ENCODE assay signal across 8 cellular contexts in genomic region chr19:36687214-36688056, GRCh38. TPM values are rescaled to one million over a fixed set of nuclear protein-coding genes. Genes with fewer than 3 reads are reported as not detected.
DNase-seq lines count a peak whose midpoint lies in the region; ATAC-seq, FAIRE-seq and TF ChIP-seq lines count a peak whose summit lies in the region.

TSS of gene ZNF567 (plus strand) at chr19:36687612. CDS start at chr19:36694868, 7,256 bp downstream.

- FAIRE-seq in RCC 7860 (lab: Jason Lieb, UNC): peak; percentile 69

- peaks cover 17% of the 10 kb centered on the region for H3K79me2 ChIP-seq in fibroblast of lung (ENCODE audit: control insufficient read depth, insufficient read depth, low read length)

- peaks cover 2% of the 10 kb centered on the region for H3K4me1 ChIP-seq in fibroblast of lung (ENCODE audit: control insufficient read depth, extremely low read depth, insufficient read depth, low read length)

- H3K9ac ChIP-seq in fibroblast of lung (ENCODE audit: insufficient read depth, low read length): peak within 1 kb of the TSS; percentile 75

- H3K4me3 ChIP-seq in fibroblast of lung (replicated peaks in 1 of 4; ENCODE audit: control extremely low read depth in 1 of 4, insufficient read depth in 1 of 4, low read depth in 3 of 4, low read length in 4 of 4): peak within 1 kb of the TSS; percentile 79 to 100 (median 92)

- H3K4me2 ChIP-seq in fibroblast of lung (ENCODE audit: extremely low read depth, insufficient read depth, low read length): peak within 1 kb of the TSS; percentile 100

- H3K36me3 ChIP-seq in fibroblast of lung (ENCODE audit: control insufficient read depth, insufficient read depth, low read length): no peaks in the 10 kb centered on the region

- DNase-seq in DMS53 treated with DMSO at 0.1 percent for 48 hours (lab: John Stamatoyannopoulos, UW; ENCODE audit: unreplicated experiment): peak; percentile 99
- DNase-seq in KG1 (lab: John Stamatoyannopoulos, UW): peak; percentile 90
- DNase-seq in RCC 7860 (ENCODE audit: low spot score): peak; percentile 87
- DNase-seq in activated T-helper 1 cell treated with anti-CD3 and anti-CD28 coated beads, Interleukin-2, amount 50 U/mL, for 16 hours (ENCODE audit: low read depth in 1 of 2, low spot score in 1 of 2): peak; percentile 95 to 99
- DNase-seq in fibroblast of lung (ENCODE audit: low read depth in 2 of 2): peak; percentile 92 to 95
- peak; percentile 94 for DNase-seq in naive B cell
- DNase-seq in stimulated activated effector memory CD8-positive, alpha-beta T cell treated with anti-CD3 and anti-CD28 coated beads, Interleukin-12 subunit alpha, Interleukin-12 subunit beta, amount 100 ng/mL, for 72 hours (ENCODE audit: low spot score in 2 of 2): peak; percentile 96 to 99

- no peaks in the 10 kb centered on the region for H3K27me3 ChIP-seq in fibroblast of lung (ENCODE audit: control insufficient read depth, insufficient read depth, low read length)

- H3K9me3 ChIP-seq in fibroblast of lung (ENCODE audit: control insufficient read depth, insufficient read depth, low read depth, low read length): no peaks in the 10 kb centered on the region

- no peaks in the 10 kb centered on the region for H4K20me1 ChIP-seq in fibroblast of lung (ENCODE audit: control insufficient read depth, extremely low read depth, insufficient read depth, low read length)

- peak within 1 kb of the TSS; percentile 97 to 99 (median 99) for H3K4me3 Mint-ChIP-seq in naive B cell
- peak within 1 kb of the TSS; percentile 98 for H3K4me3 Mint-ChIP-seq in stimulated activated effector memory CD8-positive, alpha-beta T cell treated with anti-CD3 and anti-CD28 coated beads, Interleukin-12 subunit alpha, Interleukin-12 subunit beta, amount 100 ng/mL, for 72 hours

- H3K4me1 Mint-ChIP-seq in naive B cell: peaks cover 31 to 47% (median 32%) of the 10 kb centered on the region in 3 donors
- H3K4me1 Mint-ChIP-seq in stimulated activated effector memory CD8-positive, alpha-beta T cell treated with anti-CD3 and anti-CD28 coated beads, Interleukin-12 subunit alpha, Interleukin-12 subunit beta, amount 100 ng/mL, for 72 hours: peaks cover 35% of the 10 kb centered on the region

- peaks cover 28 to 32% of the 10 kb centered on the region in 2 donors for H3K36me3 Mint-ChIP-seq in naive B cell
- peaks cover 65% of the 10 kb centered on the region for H3K36me3 Mint-ChIP-seq in stimulated activated effector memory CD8-positive, alpha-beta T cell treated with anti-CD3 and anti-CD28 coated beads, Interleukin-12 subunit alpha, Interleukin-12 subunit beta, amount 100 ng/mL, for 72 hours

- H3K27ac Mint-ChIP-seq in naive B cell: peak within 1 kb of the TSS; percentile 92 to 98 (median 97)
- H3K27ac Mint-ChIP-seq in stimulated activated effector memory CD8-positive, alpha-beta T cell treated with anti-CD3 and anti-CD28 coated beads, Interleukin-12 subunit alpha, Interleukin-12 subunit beta, amount 100 ng/mL, for 72 hours: peak within 1 kb of the TSS; percentile 99

- peak within 1 kb of the TSS; percentile 100 for H2AFZ ChIP-seq in fibroblast of lung (ENCODE audit: low read length)

- H3K27me3 Mint-ChIP-seq in naive B cell: no peaks in the 10 kb centered on the region

- ATAC-seq in GM21723 (IDR thresholded peaks at IDR 0.05; ENCODE audit: unreplicated experiment) (peak; percentile 81), naive B cell (ENCODE audit: low read depth in 2 of 2) (peak; percentile 91 to 93)
- peak; percentile 96 for ATAC-seq in stimulated activated effector memory CD8-positive, alpha-beta T cell treated with anti-CD3 and anti-CD28 coated beads, Interleukin-12 subunit alpha, Interleukin-12 subunit beta, amount 100 ng/mL, for 72 hours

- H3K9me3 Mint-ChIP-seq in naive B cell: peaks cover 0 to 13% (median 0%) of the 10 kb centered on the region in 7 donors
- H3K9me3 Mint-ChIP-seq in stimulated activated effector memory CD8-positive, alpha-beta T cell treated with anti-CD3 and anti-CD28 coated beads, Interleukin-12 subunit alpha, Interleukin-12 subunit beta, amount 100 ng/mL, for 72 hours: peaks cover 13% of the 10 kb centered on the region

- TF ChIP-seq CTCF in fibroblast of lung (conservative IDR thresholded peaks at IDR 0.05 in 1 of 2, IDR thresholded peaks at IDR 0.05 in 1 of 2; ENCODE audit: low read depth in 1 of 2, low read length in 2 of 2): no peak

- peak within 1 kb of the TSS; percentile 69 for H3K27ac ChIP-seq in fibroblast of lung (ENCODE audit: insufficient read depth, low read length)

RNA-seq across cellular contexts. Expression of gene ZNF567, which starts in this region (rescaled TPM):
- 5.9 and 6.9 TPM in 2 replicates for total RNA-seq in fibroblast of lung
- polyA plus RNA-seq in fibroblast of lung: 4.3 and 5.6 TPM in 2 replicates
- 3.1 and 4.2 TPM in 2 replicates for polyA plus RNA-seq in fibroblast of lung (2012)
- not detected in 2 replicates for polyA minus RNA-seq in fibroblast of lung (ENCODE audit: low replicate concordance)
- 10 to 100 TPM in 5 of 6 donors, 1 to 10 TPM in 1; 3.3 to 20.0 (median 12.9) TPM for polyA plus RNA-seq in naive B cell (ENCODE audit: low read depth in 6 of 6)

Comparison
In these comparisons a context has a peak if more than half of its experiments do, and no peak if none do; other contexts are left out.
1. Peak in every context shown above with its lines: DNase-seq, ATAC-seq, H3K4me3 ChIP-seq and H3K27ac ChIP-seq.